1 cellular context compared by ENCODE assay signal in the genomic region with DNA sequence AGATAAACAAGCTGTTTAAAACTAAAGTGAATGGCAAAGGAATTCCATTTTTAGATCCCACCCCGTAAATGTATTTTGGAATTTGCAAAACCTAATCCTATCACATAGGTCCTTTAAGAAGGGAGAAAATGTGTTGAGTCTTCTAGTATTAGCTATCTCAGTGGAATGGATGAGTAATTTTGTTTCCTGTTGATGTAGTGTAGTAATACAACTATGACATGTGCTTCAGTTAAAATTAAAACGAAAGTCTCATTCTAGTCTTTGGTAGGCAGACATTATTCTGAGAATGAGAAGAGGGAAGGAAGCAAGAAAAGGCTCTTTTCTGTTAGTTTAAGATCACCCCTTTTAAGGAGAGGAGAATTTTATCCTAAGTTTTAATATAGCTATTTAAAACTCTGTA.
TF ChIP-seq lines count a peak whose summit lies in the region.

No MANE protein-coding gene starts in this region.

TF ChIP-seq in GM12878, 131 proteins besides CTCF, POLR2A, EP300 and RAD21 (continued from another document):
- TF ChIP-seq ZNF687 (IDR thresholded peaks at IDR 0.05): peak; percentile 61; the same call in 1 of the 2 replicates
- no peak for TF ChIP-seq STAT3 (IDR thresholded peaks at IDR 0.05; ENCODE audit: low read depth, low read length)
- 0 out of 2 replicates have a peak, but pooled peaks have one; percentile 49 for TF ChIP-seq PAX8 (IDR thresholded peaks at IDR 0.05)
- peak; percentile 66 for TF ChIP-seq ATF7 (IDR thresholded peaks at IDR 0.05; ENCODE audit: low read depth)
- TF ChIP-seq, protein P1, sequence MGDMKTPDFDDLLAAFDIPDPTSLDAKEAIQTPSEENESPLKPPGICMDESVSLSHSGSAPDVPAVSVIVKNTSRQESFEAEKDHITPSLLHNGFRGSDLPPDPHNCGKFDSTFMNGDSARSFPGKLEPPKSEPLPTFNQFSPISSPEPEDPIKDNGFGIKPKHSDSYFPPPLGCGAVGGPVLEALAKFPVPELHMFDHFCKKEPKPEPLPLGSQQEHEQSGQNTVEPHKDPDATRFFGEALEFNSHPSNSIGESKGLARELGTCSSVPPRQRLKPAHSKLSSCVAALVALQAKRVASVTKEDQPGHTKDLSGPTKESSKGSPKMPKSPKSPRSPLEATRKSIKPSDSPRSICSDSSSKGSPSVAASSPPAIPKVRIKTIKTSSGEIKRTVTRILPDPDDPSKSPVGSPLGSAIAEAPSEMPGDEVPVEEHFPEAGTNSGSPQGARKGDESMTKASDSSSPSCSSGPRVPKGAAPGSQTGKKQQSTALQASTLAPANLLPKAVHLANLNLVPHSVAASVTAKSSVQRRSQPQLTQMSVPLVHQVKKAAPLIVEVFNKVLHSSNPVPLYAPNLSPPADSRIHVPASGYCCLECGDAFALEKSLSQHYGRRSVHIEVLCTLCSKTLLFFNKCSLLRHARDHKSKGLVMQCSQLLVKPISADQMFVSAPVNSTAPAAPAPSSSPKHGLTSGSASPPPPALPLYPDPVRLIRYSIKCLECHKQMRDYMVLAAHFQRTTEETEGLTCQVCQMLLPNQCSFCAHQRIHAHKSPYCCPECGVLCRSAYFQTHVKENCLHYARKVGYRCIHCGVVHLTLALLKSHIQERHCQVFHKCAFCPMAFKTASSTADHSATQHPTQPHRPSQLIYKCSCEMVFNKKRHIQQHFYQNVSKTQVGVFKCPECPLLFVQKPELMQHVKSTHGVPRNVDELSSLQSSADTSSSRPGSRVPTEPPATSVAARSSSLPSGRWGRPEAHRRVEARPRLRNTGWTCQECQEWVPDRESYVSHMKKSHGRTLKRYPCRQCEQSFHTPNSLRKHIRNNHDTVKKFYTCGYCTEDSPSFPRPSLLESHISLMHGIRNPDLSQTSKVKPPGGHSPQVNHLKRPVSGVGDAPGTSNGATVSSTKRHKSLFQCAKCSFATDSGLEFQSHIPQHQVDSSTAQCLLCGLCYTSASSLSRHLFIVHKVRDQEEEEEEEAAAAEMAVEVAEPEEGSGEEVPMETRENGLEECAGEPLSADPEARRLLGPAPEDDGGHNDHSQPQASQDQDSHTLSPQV (IDR thresholded peaks at IDR 0.05): no peak
- no peak for TF ChIP-seq ZBED1 (IDR thresholded peaks at IDR 0.05; ENCODE audit: borderline replicate concordance)
- TF ChIP-seq, protein P2, sequence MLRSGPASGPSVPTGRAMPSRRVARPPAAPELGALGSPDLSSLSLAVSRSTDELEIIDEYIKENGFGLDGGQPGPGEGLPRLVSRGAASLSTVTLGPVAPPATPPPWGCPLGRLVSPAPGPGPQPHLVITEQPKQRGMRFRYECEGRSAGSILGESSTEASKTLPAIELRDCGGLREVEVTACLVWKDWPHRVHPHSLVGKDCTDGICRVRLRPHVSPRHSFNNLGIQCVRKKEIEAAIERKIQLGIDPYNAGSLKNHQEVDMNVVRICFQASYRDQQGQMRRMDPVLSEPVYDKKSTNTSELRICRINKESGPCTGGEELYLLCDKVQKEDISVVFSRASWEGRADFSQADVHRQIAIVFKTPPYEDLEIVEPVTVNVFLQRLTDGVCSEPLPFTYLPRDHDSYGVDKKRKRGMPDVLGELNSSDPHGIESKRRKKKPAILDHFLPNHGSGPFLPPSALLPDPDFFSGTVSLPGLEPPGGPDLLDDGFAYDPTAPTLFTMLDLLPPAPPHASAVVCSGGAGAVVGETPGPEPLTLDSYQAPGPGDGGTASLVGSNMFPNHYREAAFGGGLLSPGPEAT (IDR thresholded peaks at IDR 0.05; ENCODE audit: low read depth): 0 out of 2 replicates have a peak, but pooled peaks have one; percentile 31
- TF ChIP-seq ATF2 (IDR thresholded peaks at IDR 0.05; ENCODE audit: low read length): 0 out of 2 replicates have a peak, but pooled peaks have one; percentile 37
- TF ChIP-seq MTA2 (IDR thresholded peaks at IDR 0.05; ENCODE audit: low read depth): 0 out of 2 replicates have a peak, but pooled peaks have one; percentile 26
- TF ChIP-seq JUNB (IDR thresholded peaks at IDR 0.05): peak; percentile 50
- TF ChIP-seq TCF7 (IDR thresholded peaks at IDR 0.05; ENCODE audit: borderline replicate concordance): no peak
- no peak for TF ChIP-seq POLR2AphosphoS2 (IDR thresholded peaks at IDR 0.05; ENCODE audit: low read depth, low read length)
- no peak for TF ChIP-seq DPF2 (IDR thresholded peaks at IDR 0.05)
- TF ChIP-seq NFIC (IDR thresholded peaks at IDR 0.05; ENCODE audit: low read depth, low read length): 0 out of 2 replicates have a peak, but pooled peaks have one; percentile 41
TF ChIP-seq in GM12878: peak in this region for 9.
